8 cellular contexts compared by ENCODE assay signal in genomic region chr1:32178380-32179192, GRCh38. TPM values are rescaled to one million over a fixed set of nuclear protein-coding genes. Genes with fewer than 3 reads are reported as not detected.
DNase-seq lines count a peak whose midpoint lies in the region; ATAC-seq lines count a peak whose summit lies in the region.

No MANE protein-coding gene starts in this region.

- no peak for DNase-seq in stimulated activated naive CD8-positive, alpha-beta T cell treated with anti-CD3 and anti-CD28 coated beads, Interleukin-15, Interleukin-2, amounts not matched to agents 100 U/mL and 50 U/mL, for 24 hours
- DNase-seq in NCI-H345 (lab: John Stamatoyannopoulos, UW): no peak
- DNase-seq in AG08395 (ENCODE audit: low spot score): no peak
- DNase-seq in NCI-H187 treated with DMSO at 0.1 percent for 48 hours (lab: John Stamatoyannopoulos, UW): no peak

- no peaks in the 10 kb centered on the region for H3K27me3 Mint-ChIP-seq in stimulated activated naive CD8-positive, alpha-beta T cell treated with anti-CD3 and anti-CD28 coated beads, Interleukin-15, Interleukin-2, amounts not matched to agents 100 ng/mL and 50 ng/mL, for 24 hours

- peaks cover 12% of the 10 kb centered on the region for H3K4me1 ChIP-seq in mesodermal cell (ENCODE audit: control insufficient read depth, insufficient read depth, low read length, poor library complexity, severe bottlenecking)

- peak overlapping the region; percentile 94 for H3K27ac ChIP-seq in angular gyrus (ENCODE audit: low read depth, low read length)
- H3K27ac ChIP-seq in mesodermal cell (ENCODE audit: low read depth, low read length, severe bottlenecking): peak overlapping the region; percentile 95

- H3K36me3 Mint-ChIP-seq in stimulated activated naive CD8-positive, alpha-beta T cell treated with anti-CD3 and anti-CD28 coated beads, Interleukin-15, Interleukin-2, amounts not matched to agents 100 ng/mL and 50 ng/mL, for 24 hours (ENCODE audit: low read depth): peaks cover 28% of the 10 kb centered on the region

- H3K27ac Mint-ChIP-seq in stimulated activated naive CD8-positive, alpha-beta T cell treated with anti-CD3 and anti-CD28 coated beads, Interleukin-15, Interleukin-2, amounts not matched to agents 100 ng/mL and 50 ng/mL, for 24 hours: peak overlapping the region; percentile 98

- H3K4me3 Mint-ChIP-seq in stimulated activated naive CD8-positive, alpha-beta T cell treated with anti-CD3 and anti-CD28 coated beads, Interleukin-15, Interleukin-2, amounts not matched to agents 100 ng/mL and 50 ng/mL, for 24 hours: peak overlapping the region; percentile 90

- peaks cover 49% of the 10 kb centered on the region for H3K4me1 Mint-ChIP-seq in stimulated activated naive CD8-positive, alpha-beta T cell treated with anti-CD3 and anti-CD28 coated beads, Interleukin-15, Interleukin-2, amounts not matched to agents 100 ng/mL and 50 ng/mL, for 24 hours (ENCODE audit: low read depth)

- no peak overlapping the region for H3K4me3 ChIP-seq in mesodermal cell (ENCODE audit: extremely low read depth, insufficient read depth, low read length, poor library complexity, severe bottlenecking)

- no peak for ATAC-seq in stimulated activated naive CD8-positive, alpha-beta T cell treated with anti-CD3 and anti-CD28 coated beads, Interleukin-15, Interleukin-2, amounts not matched to agents 100 U/mL and 50 U/mL, for 24 hours
- ATAC-seq in GM19452 (IDR thresholded peaks at IDR 0.05; ENCODE audit: unreplicated experiment): no peak

- H3K9me3 ChIP-seq in mesodermal cell (ENCODE audit: control insufficient read depth, low read length): no peaks in the 10 kb centered on the region

- no peaks in the 10 kb centered on the region for H3K9me3 Mint-ChIP-seq in stimulated activated naive CD8-positive, alpha-beta T cell treated with anti-CD3 and anti-CD28 coated beads, Interleukin-15, Interleukin-2, amounts not matched to agents 100 ng/mL and 50 ng/mL, for 24 hours

- 91 to 97% methylated on average over 3 to 6 of the region's 7 CpGs for WGBS in mesodermal cell (ENCODE audit: insufficient coverage in 2 of 2), 2 experiments

- peaks cover 44% of the 10 kb centered on the region for H3K36me3 ChIP-seq in mesodermal cell (ENCODE audit: control insufficient read depth, insufficient read depth, low read length)

RNA-seq across cellular contexts. Expression of gene TXLNA, which starts 0.9 kb away (rescaled TPM):
- 34.1 TPM for polyA plus RNA-seq in mesodermal cell (2013, experiment 1 of 2)
- 28.4 TPM for polyA plus RNA-seq in mesodermal cell (2013, experiment 2 of 2)

RNA-seq across cellular contexts. Expression of gene CCDC28B, which starts 21.8 kb away (rescaled TPM):
- polyA plus RNA-seq in mesodermal cell (2013, experiment 1 of 2): 30.2 TPM
- 33.3 TPM for polyA plus RNA-seq in mesodermal cell (2013, experiment 2 of 2)

RNA-seq across cellular contexts. Expression of gene IQCC, which starts 26.9 kb away (rescaled TPM):
- 3.9 TPM for polyA plus RNA-seq in mesodermal cell (2013, experiment 1 of 2)
- 3.6 TPM for polyA plus RNA-seq in mesodermal cell (2013, experiment 2 of 2)

RNA-seq across cellular contexts. Expression of gene DCDC2B, which starts 30.3 kb away (rescaled TPM):
- polyA plus RNA-seq in mesodermal cell (2013, experiment 1 of 2): not detected
- polyA plus RNA-seq in mesodermal cell (2013, experiment 2 of 2): not detected

RNA-seq across cellular contexts. Expression of gene TMEM234, which starts 43.6 kb away (rescaled TPM):
- 10.3 TPM for polyA plus RNA-seq in mesodermal cell (2013, experiment 1 of 2)
- polyA plus RNA-seq in mesodermal cell (2013, experiment 2 of 2): 9.6 TPM
